ENCODE assay signal across 13 cellular contexts in genomic region chr20:62426678-62427077, GRCh38. TPM values are rescaled to one million over a fixed set of nuclear protein-coding genes. Genes with fewer than 3 reads are reported as not detected.
DNase-seq lines count a peak whose midpoint lies in the region; ATAC-seq, FAIRE-seq and TF ChIP-seq lines count a peak whose summit lies in the region.
"Had no signal": no experiment of that assay in that cellular context is flagged by ENCODE, and none has a peak within 500 bp of the region (broad histone marks: within the 10 kb centered on the region; RNA-seq: fewer than 3 reads in every experiment).

No MANE protein-coding gene starts in this region.

- H3K4me2 ChIP-seq in HepG2 (ENCODE audit: low read depth, low read length) = no peak overlapping the region
- no peak overlapping the region for H3K4me2 ChIP-seq in mesendoderm (ENCODE audit: low read length)

- WGBS in HepG2 (ENCODE audit: low lambda C conversion rate) = 10% methylated on average over 11 of the region's 19 CpGs
- 46% methylated on average over 5 of the region's 19 CpGs for WGBS in right lobe of liver (ENCODE audit: insufficient coverage, low coverage, low lambda C conversion rate, missing lambda C conversion rate)
- no CpG with 5 or more reads among the region's 19 CpGs for WGBS in mesendoderm (ENCODE audit: extremely low coverage, insufficient coverage, low lambda C conversion rate)
- 73% methylated on average over 19 of the region's 19 CpGs for WGBS in right cardiac atrium

- no peak overlapping the region for H2BK5ac ChIP-seq in mesendoderm (ENCODE audit: low read length)

- H3K27me3 Mint-ChIP-seq in naive thymus-derived CD8-positive, alpha-beta T cell = peaks cover 0 to 22% (median 3%) of the 10 kb centered on the region in 5 donors

- no peak overlapping the region for H2AFZ ChIP-seq in HepG2 (ENCODE audit: low read length)

- H3K9me3 ChIP-seq in HepG2 (ENCODE audit: low read length) (no peaks in the 10 kb centered on the region), right lobe of liver (no peaks in the 10 kb centered on the region), WERI-Rb-1 (ENCODE audit: severe bottlenecking) (no peaks in the 10 kb centered on the region), right cardiac atrium (ENCODE audit: control insufficient read depth, low read length) (no peaks in the 10 kb centered on the region)
- H3K9me3 ChIP-seq: vagina had no signal

- no peak overlapping the region for H3K23ac ChIP-seq in mesendoderm (ENCODE audit: low read length)

- H3K9me3 Mint-ChIP-seq in naive thymus-derived CD8-positive, alpha-beta T cell = no peaks in the 10 kb centered on the region

- H3K9ac ChIP-seq in HepG2 (ENCODE audit: insufficient read depth, low read depth, low read length) (no peak overlapping the region), mesendoderm (ENCODE audit: low read length) (peak overlapping the region; percentile 8)

- DNase-seq in HepG2 (ENCODE audit: low spot score) = no peak
- DNase-seq in right lobe of liver = no peak
- DNase-seq in WERI-Rb-1 = peak; percentile 62
- DNase-seq in mesendoderm = peak; percentile 64
- no peak for DNase-seq in naive thymus-derived CD8-positive, alpha-beta T cell
- DNase-seq in right cardiac atrium = no peak
- DNase-seq in NCI-H1694 treated with DMSO at 0.1 percent for 48 hours (lab: John Stamatoyannopoulos, UW) = no peak
- no peak for DNase-seq in NCI-H1048 (lab: John Stamatoyannopoulos, UW)
- DNase-seq: activated CD4-positive, alpha-beta T cell treated with anti-CD3 and anti-CD28 coated beads for 48 hours; aorta; SW 1271 had no signal

- CTCF ChIA-PET in HepG2 (lab: Yijun Ruan, JAX; ENCODE audit: low intra/inter-chr PET ratio, low total read pairs) = no interaction called here

- TF ChIP-seq EP300 in HepG2 (IDR thresholded peaks at IDR 0.05; ENCODE audit: low read depth in 2 of 2, low read length in 2 of 2) = no peak
- TF ChIP-seq EP300 in HepG2 (CRISPR knock-in tag; IDR thresholded peaks at IDR 0.05; ENCODE audit: borderline replicate concordance) = no peak

- H3K18ac ChIP-seq in mesendoderm (ENCODE audit: low read length) = no peak overlapping the region

- FAIRE-seq in HepG2 (lab: Jason Lieb, UNC) = peak; percentile 15

- H2BK15ac ChIP-seq in mesendoderm (replicated peaks; ENCODE audit: low read depth) = no peak overlapping the region

- peaks cover 28 to 87% of the 10 kb centered on the region in 2 experiments for H3K27me3 ChIP-seq in HepG2 (ENCODE audit: control insufficient read depth in 1 of 2, insufficient read depth in 2 of 2, low read length in 2 of 2)
- H3K27me3 ChIP-seq in right lobe of liver = no peaks in the 10 kb centered on the region
- H3K27me3 ChIP-seq in WERI-Rb-1 (ENCODE audit: insufficient read depth, low read depth, severe bottlenecking) = no peaks in the 10 kb centered on the region
- H3K27me3 ChIP-seq in mesendoderm (ENCODE audit: insufficient read depth, low read length, poor library complexity) = no peaks in the 10 kb centered on the region
- H3K27me3 ChIP-seq in right cardiac atrium (ENCODE audit: control insufficient read depth, insufficient read depth) = no peaks in the 10 kb centered on the region
- H3K27me3 ChIP-seq: vagina had no signal

- no TSS peak for BruUV-seq in HepG2 (replicated peaks; lab: Mats Ljungman, UMichigan)

- no peak for TF ChIP-seq CTCF in HepG2 (CRISPR knock-in tag; IDR thresholded peaks at IDR 0.05)
- no peak for TF ChIP-seq CTCF in right lobe of liver (IDR thresholded peaks at IDR 0.05)
- no peak for TF ChIP-seq CTCF in WERI-Rb-1 (IDR thresholded peaks at IDR 0.05; ENCODE audit: low read depth, low read length)

- in situ Hi-C loops in HepG2 (cut with HindIII; ENCODE audit: extremely low pct_ligation_motif_present, low pct_unique_long_range_greater_than_20kb) = no loop called here

- H3K4me3 ChIP-seq in HepG2 (replicated peaks in 1 of 3; ENCODE audit: insufficient read depth in 1 of 3, low read depth in 2 of 3, low read length in 3 of 3) (no peak overlapping the region), right lobe of liver (no peak overlapping the region), WERI-Rb-1 (ENCODE audit: low read depth, low read length) (no peak overlapping the region), mesendoderm (ENCODE audit: low read length) (no peak overlapping the region), right cardiac atrium (ENCODE audit: low read length) (no peak overlapping the region)

- H3K4me1 Mint-ChIP-seq in naive thymus-derived CD8-positive, alpha-beta T cell = no peaks in the 10 kb centered on the region

- TF ChIP-seq POLR2A in HepG2 (IDR thresholded peaks at IDR 0.05; ENCODE audit: insufficient read depth in 1 of 2, low read depth in 2 of 2, low read length in 2 of 2) (no peak), right lobe of liver (IDR thresholded peaks at IDR 0.05) (no peak)

- intact Hi-C loops in HepG2 (cut with micrococcal nuclease; ENCODE audit: unreplicated experiment) = no loop called here
- intact Hi-C loops in right lobe of liver (cut with DNase I) = no loop called here
- intact Hi-C loops in right cardiac atrium (cut with DNase I) = no loop called here

- H3K27ac ChIP-seq in HepG2 (ENCODE audit: extremely low read length, insufficient read depth, low read length) (no peak overlapping the region), right lobe of liver (no peak overlapping the region), WERI-Rb-1 (peak overlapping the region; percentile 41; the same call in 1 of the 2 replicates), mesendoderm (ENCODE audit: low read depth, low read length) (no peak overlapping the region), right cardiac atrium (ENCODE audit: low read length) (no peak overlapping the region)
- H3K27ac ChIP-seq: vagina had no signal

- ATAC-seq in HepG2 (peak; percentile 50), right lobe of liver (no peak), right cardiac atrium (no peak)
- ATAC-seq in naive thymus-derived CD8-positive, alpha-beta T cell = no peak

- POLR2A ChIA-PET in HepG2 (lab: Yijun Ruan, JAX) = interaction anchor here (1.0 kb wide), 1 partner anchor 14 kb away, joined by 3 read pairs; no protein-coding TSS in a partner anchor
- POLR2A ChIA-PET in naive thymus-derived CD8-positive, alpha-beta T cell (lab: Charles Lee) = no interaction called here

- no peak for TF ChIP-seq RAD21 in HepG2 (CRISPR knock-in tag; IDR thresholded peaks at IDR 0.05)

- no peak overlapping the region for H2BK120ac ChIP-seq in mesendoderm (ENCODE audit: low read depth, low read length)

- no peak overlapping the region for H3K4me3 Mint-ChIP-seq in naive thymus-derived CD8-positive, alpha-beta T cell

- peaks cover 47% of the 10 kb centered on the region for H3K4me1 ChIP-seq in HepG2 (ENCODE audit: insufficient read depth, low read length)
- no peaks in the 10 kb centered on the region for H3K4me1 ChIP-seq in right lobe of liver
- peaks cover 7% of the 10 kb centered on the region for H3K4me1 ChIP-seq in mesendoderm (ENCODE audit: control insufficient read depth, low read depth, low read length)
- no peaks in the 10 kb centered on the region for H3K4me1 ChIP-seq in right cardiac atrium (ENCODE audit: control insufficient read depth, insufficient read depth, low read length)

- H2AK5ac ChIP-seq in mesendoderm (ENCODE audit: low read length) = no peak overlapping the region

- H3K36me3 ChIP-seq in HepG2 (replicated peaks in 1 of 2; ENCODE audit: control insufficient read depth in 1 of 2, insufficient read depth in 2 of 2, low read length in 2 of 2) (no peaks in the 10 kb centered on the region), right lobe of liver (no peaks in the 10 kb centered on the region), WERI-Rb-1 (no peaks in the 10 kb centered on the region), mesendoderm (ENCODE audit: control insufficient read depth, insufficient read depth, low read length) (no peaks in the 10 kb centered on the region)
- H3K36me3 ChIP-seq: vagina had no signal

- H3K27ac Mint-ChIP-seq in naive thymus-derived CD8-positive, alpha-beta T cell = no peak overlapping the region

- H4K20me1 ChIP-seq in HepG2 (ENCODE audit: insufficient read depth, low read length) = peaks cover 9% of the 10 kb centered on the region; the same call in 1 of the 2 replicates

- no peak overlapping the region for H3K4ac ChIP-seq in mesendoderm (ENCODE audit: low read depth, low read length)

- no peak overlapping the region for H4K5ac ChIP-seq in mesendoderm (ENCODE audit: low read length)

- H3K79me2 ChIP-seq in HepG2 (ENCODE audit: insufficient read depth, low read length) = no peaks in the 10 kb centered on the region
- H3K79me2 ChIP-seq in mesendoderm (ENCODE audit: control insufficient read depth, insufficient read depth, low read length) = no peaks in the 10 kb centered on the region

- H3K79me1 ChIP-seq in mesendoderm (ENCODE audit: low read length) = no peaks in the 10 kb centered on the region

- H4K8ac ChIP-seq in mesendoderm (ENCODE audit: low read depth, low read length) = no peak overlapping the region

- H3K36me3 Mint-ChIP-seq in naive thymus-derived CD8-positive, alpha-beta T cell = no peaks in the 10 kb centered on the region

- H3K56ac ChIP-seq in mesendoderm (ENCODE audit: low read length) = peak overlapping the region; percentile 65

RNA-seq across cellular contexts. Expression of gene RBBP8NL, which starts 0.7 kb away (rescaled TPM):
- 0.46 and 0.86 TPM in 2 replicates for total RNA-seq in HepG2 (2016; rRNA removed; fragmentation: Illumina TruSeq; extraction: Trizol)
- 0.30 and 0.62 TPM in 2 replicates for total RNA-seq in HepG2 (2016; cell fraction: cytosol; rRNA removed; fragmentation: Illumina TruSeq; extraction: Trizol; ENCODE audit: low read depth)
- total RNA-seq in HepG2 (2016; cell fraction: insoluble cytoplasmic fraction; rRNA removed; fragmentation: Illumina TruSeq; extraction: Trizol) = 0.65 and 0.76 TPM in 2 replicates
- 0.52 and 0.65 TPM in 2 replicates for total RNA-seq in HepG2 (2016; cell fraction: membrane; rRNA removed; fragmentation: Illumina TruSeq; extraction: Trizol)
- total RNA-seq in HepG2 (2016; cell fraction: nucleus; rRNA removed; fragmentation: Illumina TruSeq; extraction: Trizol) = 0.78 and 0.81 TPM in 2 replicates
- 0.69 and 0.82 TPM in 2 replicates for polyA plus RNA-seq in HepG2 (2011; rRNA removed)
- polyA plus RNA-seq in HepG2 (2011; cell fraction: cytosol; rRNA removed) = 0.46 and 0.94 TPM in 2 replicates
- 1.1 and 1.2 TPM in 2 replicates for polyA plus RNA-seq in HepG2 (2011; cell fraction: nucleus; rRNA removed)
- 0.24 and 0.42 TPM in 2 replicates for polyA plus RNA-seq in HepG2 (2012)
- polyA plus RNA-seq in HepG2 (2016; cell fraction: cytosol; fragmentation: Illumina TruSeq; extraction: Trizol; ENCODE audit: low read depth) = 0.52 and 0.54 TPM in 2 replicates
- 0.67 and 0.91 TPM in 2 replicates for polyA plus RNA-seq in HepG2 (2016; cell fraction: insoluble cytoplasmic fraction; fragmentation: Illumina TruSeq; extraction: Trizol; ENCODE audit: low read depth)
- 0.51 and 0.60 TPM in 2 replicates for polyA plus RNA-seq in HepG2 (2016; cell fraction: membrane; fragmentation: Illumina TruSeq; extraction: Trizol; ENCODE audit: low read depth)
- polyA plus RNA-seq in HepG2 (2016; cell fraction: nucleus; fragmentation: Illumina TruSeq; extraction: Trizol; ENCODE audit: insufficient read depth, low read depth) = 0.97 and 1.1 TPM in 2 replicates
- polyA minus RNA-seq in HepG2 (2011; rRNA and poly(A)+ RNA removed; ENCODE audit: low replicate concordance) = 0.40 TPM in 1 of 2 replicates, not detected in the other
- polyA minus RNA-seq in HepG2 (2011; cell fraction: cytosol; rRNA and poly(A)+ RNA removed) = 0.40 TPM in 1 of 2 replicates, not detected in the other
- 0.26 and 0.75 TPM in 2 replicates for polyA minus RNA-seq in HepG2 (2011; cell fraction: nucleus; rRNA and poly(A)+ RNA removed)
- not detected for total RNA-seq in right lobe of liver
- 0.31 TPM for polyA plus RNA-seq in mesendoderm (2013, experiment 1 of 2)
- polyA plus RNA-seq in mesendoderm (2013, experiment 2 of 2) = 0.36 TPM
- total RNA-seq in naive thymus-derived CD8-positive, alpha-beta T cell = not detected
- polyA plus RNA-seq in naive thymus-derived CD8-positive, alpha-beta T cell = not detected
- not detected for total RNA-seq in right cardiac atrium
- polyA plus RNA-seq in right cardiac atrium = not detected
- total RNA-seq: aorta, left lobe of liver had no signal

RNA-seq across cellular contexts. Expression of gene CABLES2, which starts 19.6 kb away (rescaled TPM):
- 9.7 and 10.2 TPM in 2 replicates for total RNA-seq in HepG2 (2016; rRNA removed; fragmentation: Illumina TruSeq; extraction: Trizol)
- 3.4 and 4.0 TPM in 2 replicates for total RNA-seq in HepG2 (2016; cell fraction: cytosol; rRNA removed; fragmentation: Illumina TruSeq; extraction: Trizol; ENCODE audit: low read depth)
- total RNA-seq in HepG2 (2016; cell fraction: insoluble cytoplasmic fraction; rRNA removed; fragmentation: Illumina TruSeq; extraction: Trizol) = 9.2 and 9.3 TPM in 2 replicates
- 13.2 and 14.3 TPM in 2 replicates for total RNA-seq in HepG2 (2016; cell fraction: membrane; rRNA removed; fragmentation: Illumina TruSeq; extraction: Trizol)
- total RNA-seq in HepG2 (2016; cell fraction: nucleus; rRNA removed; fragmentation: Illumina TruSeq; extraction: Trizol) = 5.6 and 7.3 TPM in 2 replicates
- 5.2 and 5.9 TPM in 2 replicates for polyA plus RNA-seq in HepG2 (2011; rRNA removed)
- polyA plus RNA-seq in HepG2 (2011; cell fraction: cytosol; rRNA removed) = 4.8 and 5.4 TPM in 2 replicates
- polyA plus RNA-seq in HepG2 (2011; cell fraction: nucleus; rRNA removed) = 6.8 and 7.6 TPM in 2 replicates
- polyA plus RNA-seq in HepG2 (2012) = 4.7 and 5.4 TPM in 2 replicates
- 7.5 and 8.3 TPM in 2 replicates for polyA plus RNA-seq in HepG2 (2016; cell fraction: cytosol; fragmentation: Illumina TruSeq; extraction: Trizol; ENCODE audit: low read depth)
- polyA plus RNA-seq in HepG2 (2016; cell fraction: insoluble cytoplasmic fraction; fragmentation: Illumina TruSeq; extraction: Trizol; ENCODE audit: low read depth) = 20.6 and 26.7 TPM in 2 replicates
- polyA plus RNA-seq in HepG2 (2016; cell fraction: membrane; fragmentation: Illumina TruSeq; extraction: Trizol; ENCODE audit: low read depth) = 20.0 and 22.1 TPM in 2 replicates
- polyA plus RNA-seq in HepG2 (2016; cell fraction: nucleus; fragmentation: Illumina TruSeq; extraction: Trizol; ENCODE audit: insufficient read depth, low read depth) = 18.8 and 19.3 TPM in 2 replicates
- polyA minus RNA-seq in HepG2 (2011; rRNA and poly(A)+ RNA removed; ENCODE audit: low replicate concordance) = 5.3 and 6.3 TPM in 2 replicates
- polyA minus RNA-seq in HepG2 (2011; cell fraction: cytosol; rRNA and poly(A)+ RNA removed) = 4.9 and 6.3 TPM in 2 replicates
- polyA minus RNA-seq in HepG2 (2011; cell fraction: nucleus; rRNA and poly(A)+ RNA removed) = 4.8 and 5.2 TPM in 2 replicates
- 1 to 10 TPM; 1.4 to 2.9 (median 2.5) TPM for total RNA-seq in right lobe of liver
- polyA plus RNA-seq in mesendoderm (2013, experiment 1 of 2) = 4.4 TPM
- polyA plus RNA-seq in mesendoderm (2013, experiment 2 of 2) = 4.3 TPM
- total RNA-seq in naive thymus-derived CD8-positive, alpha-beta T cell = 1 to 10 TPM; 6.3 to 6.4 TPM
- 1 to 10 TPM in 2 of 3 donors, under 1 TPM in 1; 0.83 to 1.7 (median 1.1) TPM for polyA plus RNA-seq in naive thymus-derived CD8-positive, alpha-beta T cell
- 10 to 100 TPM; 12.3 to 29.4 (median 16.3) TPM for total RNA-seq in right cardiac atrium
- 10.9 TPM for polyA plus RNA-seq in right cardiac atrium

RNA-seq across cellular contexts. Expression of gene RPS21, which starts 39.8 kb away (rescaled TPM):
- total RNA-seq in HepG2 (2016; rRNA removed; fragmentation: Illumina TruSeq; extraction: Trizol) (2,584 and 2,647 TPM in 2 replicates), right lobe of liver (100 to 1,000 TPM; 339 to 696 (median 413) TPM), right cardiac atrium (100 to 1,000 TPM; 703 to 815 (median 736) TPM)
- total RNA-seq in HepG2 (2016; cell fraction: cytosol; rRNA removed; fragmentation: Illumina TruSeq; extraction: Trizol; ENCODE audit: low read depth) = 3,497 and 3,511 TPM in 2 replicates
- 2,606 and 2,768 TPM in 2 replicates for total RNA-seq in HepG2 (2016; cell fraction: insoluble cytoplasmic fraction; rRNA removed; fragmentation: Illumina TruSeq; extraction: Trizol)
- total RNA-seq in HepG2 (2016; cell fraction: membrane; rRNA removed; fragmentation: Illumina TruSeq; extraction: Trizol) = 4,939 and 5,761 TPM in 2 replicates
- 1,156 and 1,166 TPM in 2 replicates for total RNA-seq in HepG2 (2016; cell fraction: nucleus; rRNA removed; fragmentation: Illumina TruSeq; extraction: Trizol)
- polyA plus RNA-seq in HepG2 (2011; rRNA removed) (9,925 and 11,063 TPM in 2 replicates), right cardiac atrium (2,060 TPM)
- 11,031 and 15,081 TPM in 2 replicates for polyA plus RNA-seq in HepG2 (2011; cell fraction: cytosol; rRNA removed)
- polyA plus RNA-seq in HepG2 (2011; cell fraction: nucleus; rRNA removed) = 5,156 and 5,267 TPM in 2 replicates
- 6,658 and 8,852 TPM in 2 replicates for polyA plus RNA-seq in HepG2 (2012)
- polyA plus RNA-seq in HepG2 (2016; cell fraction: cytosol; fragmentation: Illumina TruSeq; extraction: Trizol; ENCODE audit: low read depth) = 5,362 and 5,590 TPM in 2 replicates
- polyA plus RNA-seq in HepG2 (2016; cell fraction: insoluble cytoplasmic fraction; fragmentation: Illumina TruSeq; extraction: Trizol; ENCODE audit: low read depth) = 3,197 and 3,428 TPM in 2 replicates
- 5,998 and 6,820 TPM in 2 replicates for polyA plus RNA-seq in HepG2 (2016; cell fraction: membrane; fragmentation: Illumina TruSeq; extraction: Trizol; ENCODE audit: low read depth)
- polyA plus RNA-seq in HepG2 (2016; cell fraction: nucleus; fragmentation: Illumina TruSeq; extraction: Trizol; ENCODE audit: insufficient read depth, low read depth) = 2,753 and 2,989 TPM in 2 replicates
- polyA minus RNA-seq in HepG2 (2011; rRNA and poly(A)+ RNA removed; ENCODE audit: low replicate concordance) = 2,340 and 3,999 TPM in 2 replicates
- polyA minus RNA-seq in HepG2 (2011; cell fraction: cytosol; rRNA and poly(A)+ RNA removed) = 1,154 and 1,167 TPM in 2 replicates
- polyA minus RNA-seq in HepG2 (2011; cell fraction: nucleus; rRNA and poly(A)+ RNA removed) = 809 and 896 TPM in 2 replicates
- 3,271 TPM for polyA plus RNA-seq in mesendoderm (2013, experiment 1 of 2)
- 3,207 TPM for polyA plus RNA-seq in mesendoderm (2013, experiment 2 of 2)
- total RNA-seq in naive thymus-derived CD8-positive, alpha-beta T cell = 1,000 to 10,000 TPM; 3,205 to 3,496 TPM
- 1,000 to 10,000 TPM; 3,313 to 3,803 (median 3,517) TPM for polyA plus RNA-seq in naive thymus-derived CD8-positive, alpha-beta T cell

RNA-seq across cellular contexts. Expression of gene GATA5, which starts 49.1 kb away (rescaled TPM):
- total RNA-seq in HepG2 (2016; rRNA removed; fragmentation: Illumina TruSeq; extraction: Trizol) = 0.20 and 0.39 TPM in 2 replicates
- total RNA-seq in HepG2 (2016; cell fraction: cytosol; rRNA removed; fragmentation: Illumina TruSeq; extraction: Trizol; ENCODE audit: low read depth) = 0.09 and 0.10 TPM in 2 replicates
- 0.10 and 0.32 TPM in 2 replicates for total RNA-seq in HepG2 (2016; cell fraction: insoluble cytoplasmic fraction; rRNA removed; fragmentation: Illumina TruSeq; extraction: Trizol)
- 0.31 and 0.65 TPM in 2 replicates for total RNA-seq in HepG2 (2016; cell fraction: membrane; rRNA removed; fragmentation: Illumina TruSeq; extraction: Trizol)
- 0.19 and 0.22 TPM in 2 replicates for total RNA-seq in HepG2 (2016; cell fraction: nucleus; rRNA removed; fragmentation: Illumina TruSeq; extraction: Trizol)
- polyA plus RNA-seq in HepG2 (2011; rRNA removed) = 0.12 and 0.18 TPM in 2 replicates
- polyA plus RNA-seq in HepG2 (2011; cell fraction: cytosol; rRNA removed) = 0.10 and 0.19 TPM in 2 replicates
- 0.09 and 0.27 TPM in 2 replicates for polyA plus RNA-seq in HepG2 (2011; cell fraction: nucleus; rRNA removed)
- 0.05 and 0.16 TPM in 2 replicates for polyA plus RNA-seq in HepG2 (2012)
- polyA plus RNA-seq in HepG2 (2016; cell fraction: cytosol; fragmentation: Illumina TruSeq; extraction: Trizol; ENCODE audit: low read depth) = 0.26 and 0.33 TPM in 2 replicates
- polyA plus RNA-seq in HepG2 (2016; cell fraction: insoluble cytoplasmic fraction; fragmentation: Illumina TruSeq; extraction: Trizol; ENCODE audit: low read depth) = 0.29 and 0.56 TPM in 2 replicates
- 0.41 and 0.42 TPM in 2 replicates for polyA plus RNA-seq in HepG2 (2016; cell fraction: membrane; fragmentation: Illumina TruSeq; extraction: Trizol; ENCODE audit: low read depth)
- polyA plus RNA-seq in HepG2 (2016; cell fraction: nucleus; fragmentation: Illumina TruSeq; extraction: Trizol; ENCODE audit: insufficient read depth, low read depth) = 0.41 and 0.80 TPM in 2 replicates
- polyA minus RNA-seq in HepG2 (2011; rRNA and poly(A)+ RNA removed; ENCODE audit: low replicate concordance) = 0.18 TPM in 1 of 2 replicates, not detected in the other
- polyA minus RNA-seq in HepG2 (2011; cell fraction: cytosol; rRNA and poly(A)+ RNA removed) = not detected in 2 replicates
- polyA minus RNA-seq in HepG2 (2011; cell fraction: nucleus; rRNA and poly(A)+ RNA removed) = not detected in 2 replicates
- total RNA-seq in right lobe of liver = under 1 TPM; 0.12 to 0.56 (median 0.26) TPM
- polyA plus RNA-seq in mesendoderm (2013, experiment 1 of 2) = 0.07 TPM
- 0.10 TPM for polyA plus RNA-seq in mesendoderm (2013, experiment 2 of 2)
- total RNA-seq in naive thymus-derived CD8-positive, alpha-beta T cell = not detected
- polyA plus RNA-seq in naive thymus-derived CD8-positive, alpha-beta T cell = not detected
- 1 to 10 TPM; 2.3 to 3.1 (median 2.5) TPM for total RNA-seq in right cardiac atrium
- polyA plus RNA-seq in right cardiac atrium = 1.5 TPM

RNA-seq across cellular contexts. Expression of gene LAMA5, which starts 59.6 kb away (rescaled TPM):
- total RNA-seq in HepG2 (2016; rRNA removed; fragmentation: Illumina TruSeq; extraction: Trizol) (28.5 and 44.7 TPM in 2 replicates), right lobe of liver (10 to 100 TPM; 30.3 to 80.8 (median 47.1) TPM), right cardiac atrium (10 to 100 TPM; 77.4 to 97.9 (median 86.8) TPM)
- total RNA-seq in HepG2 (2016; cell fraction: cytosol; rRNA removed; fragmentation: Illumina TruSeq; extraction: Trizol; ENCODE audit: low read depth) = 32.2 and 40.1 TPM in 2 replicates
- total RNA-seq in HepG2 (2016; cell fraction: insoluble cytoplasmic fraction; rRNA removed; fragmentation: Illumina TruSeq; extraction: Trizol) = 24.0 and 53.5 TPM in 2 replicates
- 23.5 and 24.2 TPM in 2 replicates for total RNA-seq in HepG2 (2016; cell fraction: membrane; rRNA removed; fragmentation: Illumina TruSeq; extraction: Trizol)
- 108 and 131 TPM in 2 replicates for total RNA-seq in HepG2 (2016; cell fraction: nucleus; rRNA removed; fragmentation: Illumina TruSeq; extraction: Trizol)
- polyA plus RNA-seq in HepG2 (2011; rRNA removed) (21.0 and 22.7 TPM in 2 replicates), right cardiac atrium (93.7 TPM)
- polyA plus RNA-seq in HepG2 (2011; cell fraction: cytosol; rRNA removed) = 9.5 and 17.6 TPM in 2 replicates
- polyA plus RNA-seq in HepG2 (2011; cell fraction: nucleus; rRNA removed) = 504 and 754 TPM in 2 replicates
- 96.2 and 135 TPM in 2 replicates for polyA plus RNA-seq in HepG2 (2012)
- 12.5 and 12.7 TPM in 2 replicates for polyA plus RNA-seq in HepG2 (2016; cell fraction: cytosol; fragmentation: Illumina TruSeq; extraction: Trizol; ENCODE audit: low read depth)
- polyA plus RNA-seq in HepG2 (2016; cell fraction: insoluble cytoplasmic fraction; fragmentation: Illumina TruSeq; extraction: Trizol; ENCODE audit: low read depth) = 34.3 and 49.3 TPM in 2 replicates
- 14.2 and 17.2 TPM in 2 replicates for polyA plus RNA-seq in HepG2 (2016; cell fraction: membrane; fragmentation: Illumina TruSeq; extraction: Trizol; ENCODE audit: low read depth)
- 598 and 620 TPM in 2 replicates for polyA plus RNA-seq in HepG2 (2016; cell fraction: nucleus; fragmentation: Illumina TruSeq; extraction: Trizol; ENCODE audit: insufficient read depth, low read depth)
- polyA minus RNA-seq in HepG2 (2011; rRNA and poly(A)+ RNA removed; ENCODE audit: low replicate concordance) = 26.2 and 35.7 TPM in 2 replicates
- 23.2 and 27.1 TPM in 2 replicates for polyA minus RNA-seq in HepG2 (2011; cell fraction: cytosol; rRNA and poly(A)+ RNA removed)
- 70.0 and 71.2 TPM in 2 replicates for polyA minus RNA-seq in HepG2 (2011; cell fraction: nucleus; rRNA and poly(A)+ RNA removed)
- polyA plus RNA-seq in mesendoderm (2013, experiment 1 of 2) = 39.1 TPM
- 37.2 TPM for polyA plus RNA-seq in mesendoderm (2013, experiment 2 of 2)
- total RNA-seq in naive thymus-derived CD8-positive, alpha-beta T cell = 1 to 10 TPM; 2.5 to 4.0 TPM
- polyA plus RNA-seq in naive thymus-derived CD8-positive, alpha-beta T cell = under 1 TPM in 1 of 3 donors, not detected in 2; 0.27 TPM

Comparison
In these comparisons a context has a peak if more than half of its experiments do, and no peak if none do; other contexts are left out.
1. DNase-seq: peak in WERI-Rb-1 (single experiment) and mesendoderm (single experiment); none in HepG2 (single experiment), right lobe of liver (0 of 3), naive thymus-derived CD8-positive, alpha-beta T cell (0 of 10), right cardiac atrium (0 of 3), NCI-H1694 treated with DMSO at 0.1 percent for 48 hours (single experiment) and NCI-H1048 (single experiment).